In genomic region chr19:44002566-44003460, GRCh38 we compare ENCODE assay signal across 8 cellular contexts. TPM values are rescaled to one million over a fixed set of nuclear protein-coding genes. Genes with fewer than 3 reads are reported as not detected.
DNase-seq lines count a peak whose midpoint lies in the region; TF ChIP-seq lines count a peak whose summit lies in the region.

Gene ZNF230 (plus strand): TSS chr19:44002957. CDS start chr19:44007079, 4,122 bp downstream.

- intact Hi-C loops in testis (cut with DNase I; ENCODE audit: low total_unique reads), result no loop called here

- TF ChIP-seq CTCF in GM06990 (IDR thresholded peaks at IDR 0.05; ENCODE audit: insufficient read depth, low read length, poor library complexity, severe bottlenecking) (no peak), HFF-Myc (IDR thresholded peaks at IDR 0.05; ENCODE audit: low read depth, low read length, missing control alignments) (no peak), testis (IDR thresholded peaks at IDR 0.05) (no peak)

- H3K36me3 ChIP-seq in GM06990 (ENCODE audit: control insufficient read depth, insufficient read depth, low read length) (no peaks in the 10 kb centered on the region; the same call in 1 of the 2 replicates), SK-N-MC (ENCODE audit: insufficient read depth, low read length) (peaks cover 19% of the 10 kb centered on the region), testis (ENCODE audit: low read depth, missing control alignments) (no peaks in the 10 kb centered on the region)

- peak within 1 kb of the TSS; percentile 100 for H3K4me3 Mint-ChIP-seq in activated naive CD4-positive, alpha-beta T cell treated with anti-CD3 and anti-CD28 coated beads, Interleukin-2, amount 50 U/mL, for 24 hours

- H3K9me3 ChIP-seq in SK-N-MC (ENCODE audit: low read depth, low read length), result no peaks in the 10 kb centered on the region
- H3K9me3 ChIP-seq in testis, result no peaks in the 10 kb centered on the region

- H3K36me3 Mint-ChIP-seq in activated naive CD4-positive, alpha-beta T cell treated with anti-CD3 and anti-CD28 coated beads, Interleukin-2, amount 50 U/mL, for 24 hours, result peaks cover 33% of the 10 kb centered on the region

- peaks cover 3% of the 10 kb centered on the region for H3K4me1 ChIP-seq in testis

- peaks cover 38% of the 10 kb centered on the region for H3K9me3 Mint-ChIP-seq in activated naive CD4-positive, alpha-beta T cell treated with anti-CD3 and anti-CD28 coated beads, Interleukin-2, amount 50 U/mL, for 24 hours

- peak; percentile 84 for DNase-seq in GM06990 (ENCODE audit: extremely low read depth, insufficient read length)
- peak; percentile 90 for DNase-seq in HFF-Myc (ENCODE audit: extremely low read depth, low read depth)
- peak; percentile 100 for DNase-seq in MV-4-11 (lab: John Stamatoyannopoulos, UW)
- peak; percentile 76 for DNase-seq in SK-N-MC (ENCODE audit: low read depth, low spot score)
- DNase-seq in glomerular endothelial cell (ENCODE audit: extremely low read depth, low read depth, low spot score), result peak; percentile 82
- peak; percentile 92 for DNase-seq in occipital lobe (lab: John Stamatoyannopoulos, UW)
- peak; percentile 99 for DNase-seq in testis

- H3K27ac ChIP-seq in SK-N-MC (no peak within 1 kb of the TSS), testis (peak within 1 kb of the TSS; percentile 33 to 46)

- H3K27ac Mint-ChIP-seq in activated naive CD4-positive, alpha-beta T cell treated with anti-CD3 and anti-CD28 coated beads, Interleukin-2, amount 50 U/mL, for 24 hours, result peak within 1 kb of the TSS; percentile 98

- no peaks in the 10 kb centered on the region for H3K27me3 ChIP-seq in GM06990 (replicated peaks; ENCODE audit: control insufficient read depth, insufficient read depth, low read length)
- no peaks in the 10 kb centered on the region for H3K27me3 ChIP-seq in testis

- no peaks in the 10 kb centered on the region for H3K27me3 Mint-ChIP-seq in activated naive CD4-positive, alpha-beta T cell treated with anti-CD3 and anti-CD28 coated beads, Interleukin-2, amount 50 U/mL, for 24 hours

- peak within 1 kb of the TSS; percentile 78 for H3K9ac ChIP-seq in SK-N-MC (ENCODE audit: insufficient read length)

- H3K4me3 ChIP-seq in GM06990 (replicated peaks; ENCODE audit: low read depth, low read length) (peak within 1 kb of the TSS; percentile 93), HFF-Myc (replicated peaks; ENCODE audit: low read depth, low read length) (peak within 1 kb of the TSS; percentile 72), SK-N-MC (peak within 1 kb of the TSS; percentile 83), testis (peak within 1 kb of the TSS; percentile 73 to 87)

- no peak for TF ChIP-seq POLR2A in testis (IDR thresholded peaks at IDR 0.05)

- peaks cover 24% of the 10 kb centered on the region for H3K4me1 Mint-ChIP-seq in activated naive CD4-positive, alpha-beta T cell treated with anti-CD3 and anti-CD28 coated beads, Interleukin-2, amount 50 U/mL, for 24 hours

- WGBS in testis, 2 donors, result 0% methylated on average over 26 to 48 of the region's 48 CpGs

RNA-seq across cellular contexts. Expression of gene ZNF230, which starts in this region (rescaled TPM):
- 1.3 and 2.9 TPM in 2 replicates for total RNA-seq in glomerular endothelial cell
- total RNA-seq in occipital lobe, result 10.3 TPM
- 1 to 10 TPM; 3.3 to 4.6 TPM for total RNA-seq in testis
- 5.6 TPM for polyA plus RNA-seq in testis (ENCODE audit: insufficient read depth, low read depth, low replicate concordance)
